Comparison of ENCODE assay signal across 8 cellular contexts in genomic region chrX:18886344-18887161, GRCh38.
A peak's percentile ranks its signal among the peaks of the same experiment; 100 is the strongest.
DNase-seq lines count a peak whose midpoint lies in the region; ATAC-seq and TF ChIP-seq lines count a peak whose summit lies in the region.

No MANE protein-coding gene starts in this region.

- H3K9me3 Mint-ChIP-seq in activated CD8-positive, alpha-beta T cell treated with anti-CD3 and anti-CD28 coated beads for 36 hours = no peaks in the 10 kb centered on the region

- H3K4me1 ChIP-seq in stomach = peaks cover 11 to 29% (median 21%) of the 10 kb centered on the region in 4 donors

- ATAC-seq in GM18511 (IDR thresholded peaks at IDR 0.05; ENCODE audit: unreplicated experiment) = peak; percentile 80
- ATAC-seq in HG02970 (IDR thresholded peaks at IDR 0.05; ENCODE audit: low FRiP score, unreplicated experiment) = peak; percentile 73
- peak; percentile 72 for ATAC-seq in activated CD8-positive, alpha-beta T cell treated with anti-CD3 and anti-CD28 coated beads for 36 hours

- H3K36me3 Mint-ChIP-seq in activated CD8-positive, alpha-beta T cell treated with anti-CD3 and anti-CD28 coated beads for 36 hours (ENCODE audit: low read depth) = no peaks in the 10 kb centered on the region

- H3K36me3 ChIP-seq in stomach = no peaks in the 10 kb centered on the region

- POLR2A ChIA-PET in activated CD8-positive, alpha-beta T cell treated with anti-CD3 and anti-CD28 coated beads for 36 hours (lab: Charles Lee) = no interaction called here

- TF ChIP-seq POLR2A in stomach (IDR thresholded peaks at IDR 0.05) = no peak

- CTCF ChIA-PET in activated CD8-positive, alpha-beta T cell treated with anti-CD3 and anti-CD28 coated beads for 36 hours (lab: Charles Lee) = interaction anchor here (0.7 to 1.3 kb wide), 3 partner anchors 11 to 496 kb away, joined by 3 to 4 read pairs (median 3); no protein-coding TSS in a partner anchor

- no peak for TF ChIP-seq EP300 in stomach (IDR thresholded peaks at IDR 0.05)

- 2 to 40% (median 8%) methylated on average over 15 to 26 of the region's 26 CpGs for WGBS in stomach, 5 donors

- peak overlapping the region; percentile 92 for H3K27ac Mint-ChIP-seq in activated CD8-positive, alpha-beta T cell treated with anti-CD3 and anti-CD28 coated beads for 36 hours

- intact Hi-C loops in activated CD8-positive, alpha-beta T cell treated with anti-CD3 and anti-CD28 coated beads for 36 hours (cut with micrococcal nuclease) = no loop called here
- intact Hi-C loops in stomach (cut with DNase I; ENCODE audit: low total_unique reads) = no loop called here

- no peaks in the 10 kb centered on the region for H3K27me3 Mint-ChIP-seq in activated CD8-positive, alpha-beta T cell treated with anti-CD3 and anti-CD28 coated beads for 36 hours

- peak; percentile 44 for TF ChIP-seq CTCF in activated CD8-positive, alpha-beta T cell treated with anti-CD3 and anti-CD28 coated beads for 36 hours (IDR thresholded peaks at IDR 0.05)
- TF ChIP-seq CTCF in epithelial cell of esophagus (IDR thresholded peaks at IDR 0.05; ENCODE audit: insufficient read depth, low read depth, low read length, missing control alignments) (peak; percentile 56), stomach (IDR thresholded peaks at IDR 0.05) (peak in 5 of 7 experiments; percentile 39 to 65 (median 55))

- H3K4me3 ChIP-seq in epithelial cell of esophagus (ENCODE audit: low read length) (peak overlapping the region; percentile 38), stomach (peak overlapping the region; percentile 31 to 42 (median 36))

- H3K4me3 Mint-ChIP-seq in activated CD8-positive, alpha-beta T cell treated with anti-CD3 and anti-CD28 coated beads for 36 hours = peak overlapping the region; percentile 79

- peak overlapping the region; percentile 53 to 85 (median 75) for H3K27ac ChIP-seq in stomach

- H3K4me1 Mint-ChIP-seq in activated CD8-positive, alpha-beta T cell treated with anti-CD3 and anti-CD28 coated beads for 36 hours (ENCODE audit: low read depth) = peaks cover 25% of the 10 kb centered on the region

- H3K9me3 ChIP-seq in stomach = peaks cover 0 to 6% (median 2%) of the 10 kb centered on the region in 4 donors

- H3K27me3 ChIP-seq in stomach = peaks cover 0 to 4% (median 0%) of the 10 kb centered on the region in 3 donors

- DNase-seq in AG08395 (ENCODE audit: low spot score) = peak; percentile 31
- peak; percentile 39 for DNase-seq in NCI-H345 (lab: John Stamatoyannopoulos, UW)
- peak; percentile 66 for DNase-seq in activated CD8-positive, alpha-beta T cell treated with anti-CD3 and anti-CD28 coated beads for 36 hours
- peak; percentile 66 for DNase-seq in epithelial cell of esophagus (ENCODE audit: low read depth)
- DNase-seq in mucosa of gallbladder (ENCODE audit: low spot score) = peak; percentile 77
- DNase-seq in stomach = peak; percentile 68

Comparison
In these comparisons a context has a peak if more than half of its experiments do, and no peak if none do; other contexts are left out.
1. Peak in every context shown above with its lines: DNase-seq, ATAC-seq, H3K4me3 ChIP-seq and H3K27ac ChIP-seq.